1 cellular context compared by ENCODE assay signal in the genomic region with DNA sequence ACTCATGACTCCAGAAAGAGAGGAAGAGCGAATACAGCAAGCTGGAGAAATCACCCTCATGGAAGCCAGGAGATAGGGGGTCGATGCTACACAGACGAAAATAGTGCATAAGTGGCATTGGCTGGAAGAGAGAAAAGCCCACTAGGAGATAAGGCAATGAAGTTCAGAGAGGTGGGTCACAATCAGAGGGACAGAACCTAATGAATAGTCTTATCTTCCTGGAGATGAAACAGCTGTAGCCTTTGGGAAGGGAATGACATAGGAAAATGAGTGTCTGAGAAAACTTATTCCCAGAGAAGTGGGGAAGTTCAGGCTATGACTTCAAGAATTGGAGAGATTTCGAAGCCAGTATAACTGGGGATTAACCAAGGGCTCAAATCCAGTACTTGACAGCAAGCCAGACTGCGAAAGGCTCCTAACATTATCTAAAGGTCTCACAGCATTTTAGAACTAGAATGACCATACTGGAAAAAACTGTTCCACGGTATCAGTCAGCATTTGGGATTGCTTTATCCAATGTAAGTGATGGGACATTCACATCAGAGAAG.
TF ChIP-seq lines count a peak whose summit lies in the region.

No MANE protein-coding gene starts in this region.

TF ChIP-seq in HEK293T, 16 proteins besides CTCF, POLR2A, EP300 and RAD21 (continued from another document):
- TF ChIP-seq SP1 (IDR thresholded peaks at IDR 0.05), result no peak
TF ChIP-seq in HEK293T: peak in this region for 0.
